Comparison of ENCODE assay signal across 1 cellular context in the genomic region with DNA sequence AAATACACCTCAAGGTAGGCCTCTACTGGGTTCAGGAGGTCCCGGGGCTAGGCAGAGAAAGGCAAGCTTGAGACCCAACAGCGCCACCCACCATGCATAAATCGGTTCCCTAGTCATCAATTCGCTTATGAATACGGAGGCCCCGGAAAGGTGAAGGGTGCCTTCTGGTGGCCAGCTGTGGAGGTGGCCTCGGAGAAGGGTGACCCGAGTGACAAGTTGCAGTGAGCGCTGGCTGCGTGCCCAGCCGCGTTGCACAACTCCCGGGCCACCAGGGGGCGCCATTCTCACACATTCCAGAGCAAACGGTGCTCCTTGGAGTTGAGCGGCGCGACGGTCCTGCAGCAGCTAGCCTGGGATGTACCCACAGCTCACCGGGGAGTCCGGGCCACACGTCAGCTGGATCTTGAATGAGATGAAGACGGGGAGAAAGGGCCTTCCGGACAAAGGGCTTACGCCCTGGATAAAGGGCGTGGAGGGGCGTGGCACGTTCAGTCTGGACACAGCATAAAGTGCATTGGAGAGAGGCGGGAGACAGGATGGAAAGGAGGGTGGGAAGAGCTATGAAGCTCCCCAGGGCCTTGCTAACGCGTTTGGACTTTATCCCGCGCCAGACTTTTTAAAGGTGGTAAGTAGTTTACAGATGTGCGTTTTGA.
TF ChIP-seq lines count a peak whose summit lies in the region.

No MANE protein-coding gene starts in this region.

TF ChIP-seq in HepG2, 621 proteins besides CTCF, POLR2A, EP300 and RAD21 (continues in another document):
- TF ChIP-seq WIZ (CRISPR knock-in tag; IDR thresholded peaks at IDR 0.05) (peak; percentile 93; the same call in 1 of the 2 replicates), PBX2 (CRISPR knock-in tag; IDR thresholded peaks at IDR 0.05) (peak; percentile 65), MXD4 (CRISPR knock-in tag; IDR thresholded peaks at IDR 0.05) (peak; percentile 89), XBP1 (CRISPR knock-in tag; IDR thresholded peaks at IDR 0.05) (no peak), NONO (IDR thresholded peaks at IDR 0.05) (no peak), NONO (CRISPR knock-in tag; conservative IDR thresholded peaks at IDR 0.05) (peak; percentile 100), ZNF720 (CRISPR knock-in tag; IDR thresholded peaks at IDR 0.05) (no peak), ZNF552 (CRISPR knock-in tag; IDR thresholded peaks at IDR 0.05; ENCODE audit: borderline replicate concordance) (peak; percentile 37; the same call in 1 of the 2 replicates), ZNF484 (CRISPR knock-in tag; IDR thresholded peaks at IDR 0.05; ENCODE audit: borderline replicate concordance, low read depth) (no peak; the same call in 1 of the 2 replicates), GABPA (IDR thresholded peaks at IDR 0.05; ENCODE audit: low read depth, low read length) (no peak), GABPA (CRISPR knock-in tag; IDR thresholded peaks at IDR 0.05; ENCODE audit: low read depth) (peak; percentile 61), ZNF790 (CRISPR knock-in tag; IDR thresholded peaks at IDR 0.05; ENCODE audit: borderline replicate concordance) (no peak), ZNF12 (CRISPR knock-in tag; IDR thresholded peaks at IDR 0.05) (peak; percentile 82; the same call in 1 of the 2 replicates), RCOR2 (CRISPR knock-in tag; IDR thresholded peaks at IDR 0.05) (peak; percentile 95), ZNF234 (CRISPR knock-in tag; conservative IDR thresholded peaks at IDR 0.05) (no peak), ZNF160 (CRISPR knock-in tag; IDR thresholded peaks at IDR 0.05) (peak; percentile 95), KDM6A (CRISPR knock-in tag; IDR thresholded peaks at IDR 0.05; ENCODE audit: low read depth) (no peak), ERF (CRISPR knock-in tag; IDR thresholded peaks at IDR 0.05) (peak; percentile 95), HNRNPL (IDR thresholded peaks at IDR 0.05; ENCODE audit: low read depth, low read length) (0 out of 2 replicates have a peak, but pooled peaks have one; percentile 65), KLF11 (CRISPR knock-in tag; IDR thresholded peaks at IDR 0.05) (peak; percentile 91), LBX2 (CRISPR knock-in tag; IDR thresholded peaks at IDR 0.05; ENCODE audit: borderline replicate concordance) (peak; percentile 23; the same call in 1 of the 2 replicates), MAFK (conservative IDR thresholded peaks at IDR 0.05 in 1 of 2, IDR thresholded peaks at IDR 0.05 in 1 of 2; ENCODE audit: low read length in 2 of 2) (peak; percentile 12 to 30; a peak in 3 of 4 replicates), ZNF781 (CRISPR knock-in tag; IDR thresholded peaks at IDR 0.05; ENCODE audit: borderline replicate concordance, not compliant biosample characterization) (peak; percentile 69), ZNF407 (CRISPR knock-in tag; IDR thresholded peaks at IDR 0.05; ENCODE audit: not compliant biosample characterization) (peak; percentile 51), NFKB2 (CRISPR knock-in tag; IDR thresholded peaks at IDR 0.05; ENCODE audit: borderline replicate concordance) (peak; percentile 89; the same call in 1 of the 2 replicates), SALL2 (CRISPR knock-in tag; IDR thresholded peaks at IDR 0.05) (peak; percentile 98), NCOA5 (CRISPR knock-in tag; IDR thresholded peaks at IDR 0.05) (no peak), NFE2L1 (CRISPR knock-in tag; IDR thresholded peaks at IDR 0.05; ENCODE audit: borderline replicate concordance) (no peak), ZNF660 (CRISPR knock-in tag; IDR thresholded peaks at IDR 0.05; ENCODE audit: borderline replicate concordance, low read depth) (peak; percentile 58; the same call in 1 of the 2 replicates), ARNTL (CRISPR knock-in tag; IDR thresholded peaks at IDR 0.05) (peak; percentile 91; the same call in 1 of the 2 replicates), ZNF350 (CRISPR knock-in tag; IDR thresholded peaks at IDR 0.05; ENCODE audit: borderline replicate concordance, low read depth) (peak; percentile 99), ZNF441 (CRISPR knock-in tag; IDR thresholded peaks at IDR 0.05; ENCODE audit: borderline replicate concordance) (peak; percentile 80), MIER3 (CRISPR knock-in tag; IDR thresholded peaks at IDR 0.05; ENCODE audit: borderline replicate concordance) (peak; percentile 95), HIVEP1 (CRISPR knock-in tag; IDR thresholded peaks at IDR 0.05) (peak; percentile 85), ZNF230 (CRISPR knock-in tag; IDR thresholded peaks at IDR 0.05) (peak; percentile 97), GATA4 (IDR thresholded peaks at IDR 0.05; ENCODE audit: borderline replicate concordance, low read depth) (no peak), ZNF850 (CRISPR knock-in tag; conservative IDR thresholded peaks at IDR 0.05) (no peak), ZNF605 (CRISPR knock-in tag; IDR thresholded peaks at IDR 0.05) (peak; percentile 63), MIER2 (CRISPR knock-in tag; IDR thresholded peaks at IDR 0.05) (peak; percentile 90), POLR2AphosphoS2 (IDR thresholded peaks at IDR 0.05; ENCODE audit: low read depth, low read length) (no peak), KLF9 (CRISPR knock-in tag; IDR thresholded peaks at IDR 0.05; ENCODE audit: low read depth) (0 out of 2 replicates have a peak, but pooled peaks have one; percentile 33), JUND (CRISPR knock-in tag; IDR thresholded peaks at IDR 0.05) (no peak; the same call in 1 of the 2 replicates)
- TF ChIP-seq, protein P1, sequence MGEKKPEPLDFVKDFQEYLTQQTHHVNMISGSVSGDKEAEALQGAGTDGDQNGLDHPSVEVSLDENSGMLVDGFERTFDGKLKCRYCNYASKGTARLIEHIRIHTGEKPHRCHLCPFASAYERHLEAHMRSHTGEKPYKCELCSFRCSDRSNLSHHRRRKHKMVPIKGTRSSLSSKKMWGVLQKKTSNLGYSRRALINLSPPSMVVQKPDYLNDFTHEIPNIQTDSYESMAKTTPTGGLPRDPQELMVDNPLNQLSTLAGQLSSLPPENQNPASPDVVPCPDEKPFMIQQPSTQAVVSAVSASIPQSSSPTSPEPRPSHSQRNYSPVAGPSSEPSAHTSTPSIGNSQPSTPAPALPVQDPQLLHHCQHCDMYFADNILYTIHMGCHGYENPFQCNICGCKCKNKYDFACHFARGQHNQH (CRISPR knock-in tag; IDR thresholded peaks at IDR 0.05) = peak; percentile 96
- TF ChIP-seq, protein P2, sequence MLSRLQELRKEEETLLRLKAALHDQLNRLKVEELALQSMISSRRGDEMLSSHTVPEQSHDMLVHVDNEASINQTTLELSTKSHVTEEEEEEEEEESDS (CRISPR knock-in tag; IDR thresholded peaks at IDR 0.05; ENCODE audit: borderline replicate concordance) = no peak
- TF ChIP-seq, protein P3, sequence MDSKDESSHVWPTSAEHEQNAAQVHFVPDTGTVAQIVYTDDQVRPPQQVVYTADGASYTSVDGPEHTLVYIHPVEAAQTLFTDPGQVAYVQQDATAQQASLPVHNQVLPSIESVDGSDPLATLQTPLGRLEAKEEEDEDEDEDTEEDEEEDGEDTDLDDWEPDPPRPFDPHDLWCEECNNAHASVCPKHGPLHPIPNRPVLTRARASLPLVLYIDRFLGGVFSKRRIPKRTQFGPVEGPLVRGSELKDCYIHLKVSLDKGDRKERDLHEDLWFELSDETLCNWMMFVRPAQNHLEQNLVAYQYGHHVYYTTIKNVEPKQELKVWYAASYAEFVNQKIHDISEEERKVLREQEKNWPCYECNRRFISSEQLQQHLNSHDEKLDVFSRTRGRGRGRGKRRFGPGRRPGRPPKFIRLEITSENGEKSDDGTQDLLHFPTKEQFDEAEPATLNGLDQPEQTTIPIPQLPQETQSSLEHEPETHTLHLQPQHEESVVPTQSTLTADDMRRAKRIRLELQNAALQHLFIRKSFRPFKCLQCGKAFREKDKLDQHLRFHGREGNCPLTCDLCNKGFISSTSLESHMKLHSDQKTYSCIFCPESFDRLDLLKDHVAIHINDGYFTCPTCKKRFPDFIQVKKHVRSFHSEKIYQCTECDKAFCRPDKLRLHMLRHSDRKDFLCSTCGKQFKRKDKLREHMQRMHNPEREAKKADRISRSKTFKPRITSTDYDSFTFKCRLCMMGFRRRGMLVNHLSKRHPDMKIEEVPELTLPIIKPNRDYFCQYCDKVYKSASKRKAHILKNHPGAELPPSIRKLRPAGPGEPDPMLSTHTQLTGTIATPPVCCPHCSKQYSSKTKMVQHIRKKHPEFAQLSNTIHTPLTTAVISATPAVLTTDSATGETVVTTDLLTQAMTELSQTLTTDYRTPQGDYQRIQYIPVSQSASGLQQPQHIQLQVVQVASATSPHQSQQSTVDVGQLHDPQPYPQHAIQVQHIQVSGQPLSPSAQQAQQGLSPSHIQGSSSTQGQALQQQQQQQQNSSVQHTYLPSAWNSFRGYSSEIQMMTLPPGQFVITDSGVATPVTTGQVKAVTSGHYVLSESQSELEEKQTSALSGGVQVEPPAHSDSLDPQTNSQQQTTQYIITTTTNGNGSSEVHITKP (CRISPR knock-in tag; IDR thresholded peaks at IDR 0.05; ENCODE audit: low read depth) = peak; percentile 78
- TF ChIP-seq, protein P4, sequence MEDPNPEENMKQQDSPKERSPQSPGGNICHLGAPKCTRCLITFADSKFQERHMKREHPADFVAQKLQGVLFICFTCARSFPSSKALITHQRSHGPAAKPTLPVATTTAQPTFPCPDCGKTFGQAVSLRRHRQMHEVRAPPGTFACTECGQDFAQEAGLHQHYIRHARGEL (CRISPR knock-in tag; IDR thresholded peaks at IDR 0.05) = 0 out of 2 replicates have a peak, but pooled peaks have one; percentile 79
- TF ChIP-seq, protein P5, sequence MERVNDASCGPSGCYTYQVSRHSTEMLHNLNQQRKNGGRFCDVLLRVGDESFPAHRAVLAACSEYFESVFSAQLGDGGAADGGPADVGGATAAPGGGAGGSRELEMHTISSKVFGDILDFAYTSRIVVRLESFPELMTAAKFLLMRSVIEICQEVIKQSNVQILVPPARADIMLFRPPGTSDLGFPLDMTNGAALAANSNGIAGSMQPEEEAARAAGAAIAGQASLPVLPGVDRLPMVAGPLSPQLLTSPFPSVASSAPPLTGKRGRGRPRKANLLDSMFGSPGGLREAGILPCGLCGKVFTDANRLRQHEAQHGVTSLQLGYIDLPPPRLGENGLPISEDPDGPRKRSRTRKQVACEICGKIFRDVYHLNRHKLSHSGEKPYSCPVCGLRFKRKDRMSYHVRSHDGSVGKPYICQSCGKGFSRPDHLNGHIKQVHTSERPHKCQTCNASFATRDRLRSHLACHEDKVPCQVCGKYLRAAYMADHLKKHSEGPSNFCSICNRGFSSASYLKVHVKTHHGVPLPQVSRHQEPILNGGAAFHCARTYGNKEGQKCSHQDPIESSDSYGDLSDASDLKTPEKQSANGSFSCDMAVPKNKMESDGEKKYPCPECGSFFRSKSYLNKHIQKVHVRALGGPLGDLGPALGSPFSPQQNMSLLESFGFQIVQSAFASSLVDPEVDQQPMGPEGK (CRISPR knock-in tag; IDR thresholded peaks at IDR 0.05) = peak; percentile 70
